14 cellular contexts compared by ENCODE assay signal in the genomic region with DNA sequence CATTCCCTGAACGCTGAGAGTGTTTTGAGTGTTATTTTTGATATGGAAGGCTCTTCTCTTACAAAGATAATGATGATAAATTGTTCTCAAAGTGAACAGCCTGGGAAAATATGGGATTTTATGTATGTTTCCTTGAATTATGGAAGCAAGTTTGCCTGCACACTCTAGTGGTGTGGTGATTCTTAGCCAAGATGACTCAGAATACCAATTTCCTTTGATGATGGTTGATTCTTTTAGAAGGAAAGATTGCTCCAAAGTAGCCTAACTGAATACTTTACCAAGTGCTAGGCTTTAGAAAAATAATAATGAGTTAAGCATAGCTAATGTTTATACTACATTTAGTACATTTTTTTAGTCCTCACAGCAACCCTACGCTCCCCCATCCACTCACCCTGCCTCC.
"Had no signal": no experiment of that assay in that cellular context is flagged by ENCODE, and none has a peak within 500 bp of the region (broad histone marks: within the 10 kb centered on the region; RNA-seq: fewer than 3 reads in every experiment).

No MANE protein-coding gene starts in this region.

- H3K27me3 Mint-ChIP-seq: stimulated activated naive B cell treated with anti-CD40 and anti-IgM and Interleukin-4, amounts not matched to agents 10 μg/mL and 1 μg/mL and 100 μg/mL, for 72 hours had no signal

- H3K9me3 ChIP-seq: neutrophil, tibial artery had no signal

- DNase-seq: activated CD4-positive, alpha-beta T cell treated with anti-CD3 and anti-CD28 coated beads, Interleukin-2, amount 50 U/mL, for 4 hours; activated CD4-positive, CD25-positive, alpha-beta regulatory T cell; activated naive CD4-positive, alpha-beta T cell treated with anti-CD3 and anti-CD28 coated beads, Interleukin-2, amount 50 U/mL, for 16 hours; caudate nucleus; effector memory CD4-positive, alpha-beta T cell; islet precursor cell; natural killer cell; retina; stimulated activated CD4-positive, alpha-beta T cell treated with anti-CD3 and anti-CD28 coated beads, Interleukin-2, amount 100 ng/mL, for 48 hours; stimulated activated naive B cell treated with anti-CD40 and anti-IgM and Interleukin-4, amounts not matched to agents 10 μg/mL and 1 μg/mL and 100 μg/mL, for 72 hours; tibial artery had no signal

- H3K36me3 ChIP-seq: neutrophil, tibial artery had no signal

- H3K27me3 ChIP-seq: tibial artery had no signal

- H3K4me1 Mint-ChIP-seq: natural killer cell had no signal

- H3K4me3 ChIP-seq: tibial artery had no signal

- H3K4me3 Mint-ChIP-seq: activated T-helper 17 cell treated with anti-CD3 and anti-CD28 coated beads, Interleukin-2, amount 50 U/mL, for 72 hours; natural killer cell had no signal

- H3K27ac Mint-ChIP-seq: activated T-helper 17 cell treated with anti-CD3 and anti-CD28 coated beads, Interleukin-2, amount 50 U/mL, for 72 hours; natural killer cell had no signal

- H3K9me3 Mint-ChIP-seq: activated T-helper 17 cell treated with anti-CD3 and anti-CD28 coated beads, Interleukin-2, amount 50 U/mL, for 72 hours; natural killer cell had no signal

- H3K36me3 Mint-ChIP-seq: natural killer cell had no signal

- H3K27ac ChIP-seq: neutrophil had no signal

- ATAC-seq: activated T-helper 17 cell treated with anti-CD3 and anti-CD28 coated beads, Interleukin-2, amount 50 U/mL, for 72 hours; left lobe of liver; natural killer cell had no signal
